ENCODE assay signal across 21 cellular contexts in genomic region chr2:217113496-217113895, GRCh38.
"Had no signal": no experiment of that assay in that cellular context is flagged by ENCODE, and none has a peak within 500 bp of the region (broad histone marks: within the 10 kb centered on the region; RNA-seq: fewer than 3 reads in every experiment).

No MANE protein-coding gene starts in this region.

- H3K27ac ChIP-seq: RWPE1 had no signal

- H3K27me3 ChIP-seq: MG63 had no signal

- DNase-seq: IMR-90, Karpas-422, KG1, MG63, NCI-H1105, NCI-H146, NCI-H1694 treated with DMSO at 0.1 percent for 48 hours, NCI-H2081 treated with DMSO at 0.1 percent for 48 hours, NCI-H2171 treated with DMSO at 0.1 percent for 48 hours, NCI-H345, NCI-H446 treated with DMSO at 0.1 percent for 48 hours, NCI-H510A treated with DMSO at 0.1 percent for 48 hours, NCI-H526, NCI-H82, PC-3, SHP77, SK-N-SH, SW 1271, T-cell had no signal

- H3K36me3 ChIP-seq: MG63 had no signal

- H3K4me3 ChIP-seq: MG63 had no signal

- ATAC-seq: Panc1, PC-3, T-cell had no signal

- H3K9me3 ChIP-seq: MG63, SK-N-SH had no signal
